Comparison of ENCODE assay signal across 21 cellular contexts in genomic region chr10:132274986-132275385, GRCh38.
"Had no signal": no experiment of that assay in that cellular context is flagged by ENCODE, and none has a peak within 500 bp of the region (broad histone marks: within the 10 kb centered on the region; RNA-seq: fewer than 3 reads in every experiment).

No MANE protein-coding gene starts in this region.

- H3K27me3 ChIP-seq: Peyer's patch had no signal

- H3K4me3 Mint-ChIP-seq: activated CD4-positive, alpha-beta memory T cell treated with anti-CD3 and anti-CD28 coated beads for 36 hours; activated CD4-positive, alpha-beta T cell treated with anti-CD3 and anti-CD28 coated beads, Interleukin-2, amount 10 ng/mL, durations not matched to agents 7 days and 5 days; activated naive CD4-positive, alpha-beta T cell treated with anti-CD3 and anti-CD28 coated beads, Interleukin-2, amount 10 ng/mL, durations not matched to agents 7 days and 5 days; activated naive CD8-positive, alpha-beta T cell treated with anti-CD3 and anti-CD28 coated beads for 36 hours; activated T-cell treated with anti-CD3 and anti-CD28 coated beads, Interleukin-2, amount 50 U/mL, for 72 hours had no signal

- ATAC-seq: activated T-cell treated with anti-CD3 and anti-CD28 coated beads, Interleukin-2, amount 50 U/mL, for 72 hours had no signal

- H3K9me3 Mint-ChIP-seq: activated CD4-positive, alpha-beta memory T cell treated with anti-CD3 and anti-CD28 coated beads for 36 hours; activated CD4-positive, alpha-beta T cell treated with anti-CD3 and anti-CD28 coated beads, Interleukin-2, amount 10 ng/mL, durations not matched to agents 7 days and 5 days; activated naive CD4-positive, alpha-beta T cell treated with anti-CD3 and anti-CD28 coated beads, Interleukin-2, amount 10 ng/mL, durations not matched to agents 7 days and 5 days; activated naive CD8-positive, alpha-beta T cell treated with anti-CD3 and anti-CD28 coated beads for 36 hours; activated T-cell treated with anti-CD3 and anti-CD28 coated beads, Interleukin-2, amount 50 U/mL, for 72 hours; activated T-helper 2 cell treated with anti-CD3 and anti-CD28 coated beads, Interferon-gamma antibody, Interleukin-2, Interleukin-4, amounts not matched to agents 10 μg/mL and 5 μg/mL and 100 μg/mL, durations not matched to agents 14 hours and 24 hours and 36 hours had no signal

- H3K36me3 ChIP-seq: Peyer's patch had no signal

- H3K4me1 ChIP-seq: Peyer's patch had no signal

- H3K4me3 ChIP-seq: Peyer's patch had no signal

- H3K27me3 Mint-ChIP-seq: activated CD4-positive, alpha-beta memory T cell treated with anti-CD3 and anti-CD28 coated beads for 36 hours; activated CD4-positive, alpha-beta T cell treated with anti-CD3 and anti-CD28 coated beads, Interleukin-2, amount 10 ng/mL, durations not matched to agents 7 days and 5 days; activated naive CD4-positive, alpha-beta T cell treated with anti-CD3 and anti-CD28 coated beads, Interleukin-2, amount 10 ng/mL, durations not matched to agents 7 days and 5 days; activated naive CD8-positive, alpha-beta T cell treated with anti-CD3 and anti-CD28 coated beads for 36 hours had no signal

- H3K4me1 Mint-ChIP-seq: activated CD4-positive, alpha-beta T cell treated with anti-CD3 and anti-CD28 coated beads, Interleukin-2, amount 10 ng/mL, durations not matched to agents 7 days and 5 days; activated naive CD4-positive, alpha-beta T cell treated with anti-CD3 and anti-CD28 coated beads, Interleukin-2, amount 10 ng/mL, durations not matched to agents 7 days and 5 days; activated naive CD8-positive, alpha-beta T cell treated with anti-CD3 and anti-CD28 coated beads for 36 hours had no signal

- H3K27ac ChIP-seq: Peyer's patch, RWPE1, VCaP had no signal

- DNase-seq: activated CD4-positive, alpha-beta memory T cell treated with anti-CD3 and anti-CD28 coated beads for 36 hours; activated CD4-positive, alpha-beta T cell treated with anti-CD3 and anti-CD28 coated beads, Interleukin-2, amount 10 ng/mL, durations not matched to agents 7 days and 5 days; activated CD4-positive, CD25-positive, alpha-beta regulatory T cell; activated gamma-delta T cell treated with Interleukin-2 at 50 U/mL for 16 hours; activated naive CD4-positive, alpha-beta T cell treated with anti-CD3 and anti-CD28 coated beads, Interleukin-2, amount 10 ng/mL, durations not matched to agents 7 days and 5 days; activated naive CD8-positive, alpha-beta T cell treated with anti-CD3 and anti-CD28 coated beads for 36 hours; activated T-cell treated with anti-CD3 and anti-CD28 coated beads, Interleukin-2, amount 50 U/mL, for 72 hours; Kasumi-1; NCI-H1105 treated with DMSO at 0.1 percent for 48 hours; NCI-H1436 treated with DMSO at 0.1 percent for 48 hours; NCI-H187; NCI-H2081; NCI-H510A treated with DMSO at 0.1 percent for 48 hours; NCI-H69; NK-92 treated with Interleukin-12 subunit alpha and Interleukin-12 subunit beta, amount 100 ng/mL, for 24 hours; Peyer's patch; SIG-M5; T-helper 1 cell had no signal

- H3K27ac Mint-ChIP-seq: activated CD4-positive, alpha-beta memory T cell treated with anti-CD3 and anti-CD28 coated beads for 36 hours; activated CD4-positive, alpha-beta T cell treated with anti-CD3 and anti-CD28 coated beads, Interleukin-2, amount 10 ng/mL, durations not matched to agents 7 days and 5 days; activated naive CD4-positive, alpha-beta T cell treated with anti-CD3 and anti-CD28 coated beads, Interleukin-2, amount 10 ng/mL, durations not matched to agents 7 days and 5 days; activated naive CD8-positive, alpha-beta T cell treated with anti-CD3 and anti-CD28 coated beads for 36 hours; activated T-cell treated with anti-CD3 and anti-CD28 coated beads, Interleukin-2, amount 50 U/mL, for 72 hours; activated T-helper 2 cell treated with anti-CD3 and anti-CD28 coated beads, Interferon-gamma antibody, Interleukin-2, Interleukin-4, amounts not matched to agents 10 μg/mL and 5 μg/mL and 100 μg/mL, durations not matched to agents 14 hours and 24 hours and 36 hours had no signal

- H3K36me3 Mint-ChIP-seq: activated CD4-positive, alpha-beta memory T cell treated with anti-CD3 and anti-CD28 coated beads for 36 hours; activated naive CD4-positive, alpha-beta T cell treated with anti-CD3 and anti-CD28 coated beads, Interleukin-2, amount 10 ng/mL, durations not matched to agents 7 days and 5 days; activated naive CD8-positive, alpha-beta T cell treated with anti-CD3 and anti-CD28 coated beads for 36 hours had no signal

- H3K9me3 ChIP-seq: Peyer's patch had no signal
